ENCODE assay signal across 19 cellular contexts in genomic region chr2:205047273-205047839, GRCh38.
DNase-seq lines count a peak whose midpoint lies in the region; ATAC-seq, FAIRE-seq and TF ChIP-seq lines count a peak whose summit lies in the region.
"Had no signal": no experiment of that assay in that cellular context is flagged by ENCODE, and none has a peak within 500 bp of the region (broad histone marks: within the 10 kb centered on the region; RNA-seq: fewer than 3 reads in every experiment).

No MANE protein-coding gene starts in this region.

- ATAC-seq in heart right ventricle, result no peak
- ATAC-seq: activated CD8-positive, alpha-beta T cell treated with anti-CD3 and anti-CD28 coated beads, Interleukin-2, amount 10 ng/mL, durations not matched to agents 7 days and 5 days; heart left ventricle; left cardiac atrium had no signal

- H3K4me3 ChIP-seq in HEK293 (ENCODE audit: low read depth, low read length), result no peak overlapping the region
- peak overlapping the region; percentile 2; the same call in 1 of the 2 replicates for H3K4me3 ChIP-seq in iPS-20b (ENCODE audit: low read length)
- H3K4me3 ChIP-seq in heart right ventricle, result no peak overlapping the region
- H3K4me3 ChIP-seq: heart left ventricle, ovary, thoracic aorta had no signal

- POLR2A ChIA-PET in HEK293 (lab: Yijun Ruan, JAX), result no interaction called here

- WGBS in heart right ventricle, 2 donors, result 98 to 100% methylated on average over 1 of the region's 1 CpG

- H3K9ac ChIP-seq in iPS-20b (ENCODE audit: low read depth, low read length), result no peak overlapping the region

- H3K27ac ChIP-seq in HEK293 (ENCODE audit: extremely low read depth, low read depth, low read length) (no peak overlapping the region), iPS-20b (ENCODE audit: low read length) (no peak overlapping the region), heart right ventricle (no peak overlapping the region)
- H3K27ac ChIP-seq: heart left ventricle, ovary, thoracic aorta had no signal

- no peak for TF ChIP-seq POLR2A in GM12892 (IDR thresholded peaks at IDR 0.05; ENCODE audit: low read depth, low read length)

- no peak for FAIRE-seq in GM12892 (lab: Jason Lieb, UNC)
- FAIRE-seq: GM19239 had no signal

- H3K9me3 ChIP-seq in HEK293 (ENCODE audit: control insufficient read depth, insufficient read depth, low read depth, low read length), result no peaks in the 10 kb centered on the region
- no peaks in the 10 kb centered on the region for H3K9me3 ChIP-seq in iPS-20b (ENCODE audit: insufficient read depth, low read depth, low read length)
- peaks cover 0 to 10% (median 0%) of the 10 kb centered on the region in 11 donors for H3K9me3 ChIP-seq in heart right ventricle
- H3K9me3 ChIP-seq: ovary, thoracic aorta had no signal

- H3K27me3 ChIP-seq in iPS-20b (ENCODE audit: insufficient read depth, low read length) (no peaks in the 10 kb centered on the region), heart right ventricle (no peaks in the 10 kb centered on the region)
- H3K27me3 ChIP-seq: heart left ventricle, ovary had no signal

- H3K36me3 ChIP-seq in HEK293 (ENCODE audit: control insufficient read depth in 2 of 2, insufficient read depth in 1 of 2, low read length in 2 of 2) (no peaks in the 10 kb centered on the region), iPS-20b (ENCODE audit: insufficient read depth, low read depth, low read length) (no peaks in the 10 kb centered on the region), heart right ventricle (peaks cover 0 to 12% (median 0%) of the 10 kb centered on the region in 9 donors)
- H3K36me3 ChIP-seq: heart left ventricle, ovary, thoracic aorta had no signal

- CTCF ChIA-PET in HEK293 (lab: Yijun Ruan, JAX), result no interaction called here

- no peaks in the 10 kb centered on the region for H3K4me1 ChIP-seq in HEK293 (ENCODE audit: control insufficient read depth, insufficient read depth, low read length)
- H3K4me1 ChIP-seq in iPS-20b (ENCODE audit: insufficient read depth, low read length), result peaks cover 20% of the 10 kb centered on the region
- peaks cover 0 to 9% (median 0%) of the 10 kb centered on the region in 9 donors for H3K4me1 ChIP-seq in heart right ventricle

- intact Hi-C loops in heart right ventricle (cut with DNase I), result no loop called here

- TF ChIP-seq CTCF in HEK293 (tag by site-specific recombination; IDR thresholded peaks at IDR 0.05), result no peak
- TF ChIP-seq CTCF in heart right ventricle (IDR thresholded peaks at IDR 0.05), result no peak

- DNase-seq in COLO668 (lab: John Stamatoyannopoulos, UW; ENCODE audit: unreplicated experiment), result peak; percentile 52
- DNase-seq in NCI-H510A treated with DMSO at 0.1 percent for 48 hours (lab: John Stamatoyannopoulos, UW), result peak; percentile 91
- no peak for DNase-seq in dermis blood vessel endothelial cell
- DNase-seq in GM12892 (ENCODE audit: insufficient read length), result no peak
- DNase-seq in cerebellar nuclear complex (lab: John Stamatoyannopoulos, UW), result no peak
- no peak for DNase-seq in heart right ventricle
- DNase-seq: activated CD8-positive, alpha-beta T cell treated with anti-CD3 and anti-CD28 coated beads, Interleukin-2, amount 10 ng/mL, durations not matched to agents 7 days and 5 days; effector CD4-positive, alpha-beta T cell; heart left ventricle; KBM-7; left cardiac atrium; NCI-H1048; NCI-H446; ovary; stimulated activated CD4-positive, alpha-beta T cell treated with anti-CD3 and anti-CD28 coated beads, Interleukin-4, amount 100 ng/mL, for 1 hour had no signal

TF ChIP-seq in HEK293, 187 proteins besides CTCF, POLR2A, EP300 and RAD21:
- TF ChIP-seq ZNF692 (tag by site-specific recombination; IDR thresholded peaks at IDR 0.05) (no peak), ZIC2 (tag by site-specific recombination; IDR thresholded peaks at IDR 0.05) (peak; percentile 90), ZNF510 (tag by site-specific recombination; IDR thresholded peaks at IDR 0.05; ENCODE audit: insufficient replicate concordance) (no peak), PRDM6 (tag by site-specific recombination; IDR thresholded peaks at IDR 0.05) (peak; percentile 40; the same call in 1 of the 2 replicates), ZNF23 (tag by site-specific recombination; IDR thresholded peaks at IDR 0.05; ENCODE audit: borderline replicate concordance) (no peak)
TF ChIP-seq in HEK293: peak in this region for 2.

Comparison
In these comparisons a context has a peak if more than half of its experiments do, and no peak if none do; other contexts are left out.
1. DNase-seq: peak in COLO668 (single experiment) and NCI-H510A treated with DMSO at 0.1 percent for 48 hours (single experiment); none in dermis blood vessel endothelial cell (single experiment), GM12892 (single experiment), cerebellar nuclear complex (0 of 2) and heart right ventricle (0 of 2).